In the genomic region with DNA sequence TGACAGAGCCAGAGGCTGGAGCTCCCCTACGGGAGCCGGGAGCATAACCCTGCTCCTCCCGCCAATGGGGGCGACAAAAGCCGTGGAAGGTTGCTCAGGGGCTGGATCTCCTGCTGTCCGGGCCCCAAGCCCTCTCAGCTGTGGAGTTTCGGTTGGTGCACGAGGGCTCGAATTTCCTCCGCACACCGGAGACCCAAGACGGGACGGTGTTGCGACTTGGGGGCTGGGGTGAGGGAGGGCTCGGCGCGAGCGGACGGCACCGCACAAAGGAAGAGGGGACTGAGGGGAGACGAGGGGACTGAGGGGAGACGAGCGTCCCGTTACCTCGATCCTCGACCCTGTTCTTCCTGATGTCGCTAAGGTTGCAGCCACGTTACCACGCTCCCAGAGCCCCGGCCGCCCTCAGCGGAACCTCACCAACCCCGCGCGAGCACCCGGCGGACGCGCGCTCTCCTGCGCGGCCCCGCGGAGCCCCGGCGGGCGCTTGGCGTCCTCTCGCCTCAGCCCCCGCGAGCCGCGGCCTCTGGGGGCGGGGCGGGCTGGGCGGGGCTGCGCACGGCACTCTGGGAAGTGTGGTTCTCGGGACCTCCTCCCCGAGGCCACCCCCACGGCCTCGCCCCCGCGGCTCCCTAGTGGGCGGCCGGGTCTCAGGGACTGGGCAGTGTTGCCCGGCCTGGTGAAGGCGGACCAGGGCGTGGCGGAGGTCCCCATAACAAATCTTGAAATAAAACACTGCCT, we compare ENCODE assay signal across 1 cellular context.
TF ChIP-seq lines count a peak whose summit lies in the region.

A gene (minus strand): TSS at position 525 of the 738 bp plus-strand sequence. CDS start 25,079 bp downstream, outside the sequence.

TF ChIP-seq in HepG2, 621 proteins besides CTCF, POLR2A, EP300 and RAD21 (continued from another document and continues in another):
- TF ChIP-seq, protein P1, sequence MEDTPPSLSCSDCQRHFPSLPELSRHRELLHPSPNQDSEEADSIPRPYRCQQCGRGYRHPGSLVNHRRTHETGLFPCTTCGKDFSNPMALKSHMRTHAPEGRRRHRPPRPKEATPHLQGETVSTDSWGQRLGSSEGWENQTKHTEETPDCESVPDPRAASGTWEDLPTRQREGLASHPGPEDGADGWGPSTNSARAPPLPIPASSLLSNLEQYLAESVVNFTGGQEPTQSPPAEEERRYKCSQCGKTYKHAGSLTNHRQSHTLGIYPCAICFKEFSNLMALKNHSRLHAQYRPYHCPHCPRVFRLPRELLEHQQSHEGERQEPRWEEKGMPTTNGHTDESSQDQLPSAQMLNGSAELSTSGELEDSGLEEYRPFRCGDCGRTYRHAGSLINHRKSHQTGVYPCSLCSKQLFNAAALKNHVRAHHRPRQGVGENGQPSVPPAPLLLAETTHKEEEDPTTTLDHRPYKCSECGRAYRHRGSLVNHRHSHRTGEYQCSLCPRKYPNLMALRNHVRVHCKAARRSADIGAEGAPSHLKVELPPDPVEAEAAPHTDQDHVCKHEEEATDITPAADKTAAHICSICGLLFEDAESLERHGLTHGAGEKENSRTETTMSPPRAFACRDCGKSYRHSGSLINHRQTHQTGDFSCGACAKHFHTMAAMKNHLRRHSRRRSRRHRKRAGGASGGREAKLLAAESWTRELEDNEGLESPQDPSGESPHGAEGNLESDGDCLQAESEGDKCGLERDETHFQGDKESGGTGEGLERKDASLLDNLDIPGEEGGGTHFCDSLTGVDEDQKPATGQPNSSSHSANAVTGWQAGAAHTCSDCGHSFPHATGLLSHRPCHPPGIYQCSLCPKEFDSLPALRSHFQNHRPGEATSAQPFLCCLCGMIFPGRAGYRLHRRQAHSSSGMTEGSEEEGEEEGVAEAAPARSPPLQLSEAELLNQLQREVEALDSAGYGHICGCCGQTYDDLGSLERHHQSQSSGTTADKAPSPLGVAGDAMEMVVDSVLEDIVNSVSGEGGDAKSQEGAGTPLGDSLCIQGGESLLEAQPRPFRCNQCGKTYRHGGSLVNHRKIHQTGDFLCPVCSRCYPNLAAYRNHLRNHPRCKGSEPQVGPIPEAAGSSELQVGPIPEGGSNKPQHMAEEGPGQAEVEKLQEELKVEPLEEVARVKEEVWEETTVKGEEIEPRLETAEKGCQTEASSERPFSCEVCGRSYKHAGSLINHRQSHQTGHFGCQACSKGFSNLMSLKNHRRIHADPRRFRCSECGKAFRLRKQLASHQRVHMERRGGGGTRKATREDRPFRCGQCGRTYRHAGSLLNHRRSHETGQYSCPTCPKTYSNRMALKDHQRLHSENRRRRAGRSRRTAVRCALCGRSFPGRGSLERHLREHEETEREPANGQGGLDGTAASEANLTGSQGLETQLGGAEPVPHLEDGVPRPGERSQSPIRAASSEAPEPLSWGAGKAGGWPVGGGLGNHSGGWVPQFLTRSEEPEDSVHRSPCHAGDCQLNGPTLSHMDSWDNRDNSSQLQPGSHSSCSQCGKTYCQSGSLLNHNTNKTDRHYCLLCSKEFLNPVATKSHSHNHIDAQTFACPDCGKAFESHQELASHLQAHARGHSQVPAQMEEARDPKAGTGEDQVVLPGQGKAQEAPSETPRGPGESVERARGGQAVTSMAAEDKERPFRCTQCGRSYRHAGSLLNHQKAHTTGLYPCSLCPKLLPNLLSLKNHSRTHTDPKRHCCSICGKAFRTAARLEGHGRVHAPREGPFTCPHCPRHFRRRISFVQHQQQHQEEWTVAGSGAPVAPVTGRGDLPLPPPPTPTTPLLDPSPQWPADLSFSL (CRISPR knock-in tag; IDR thresholded peaks at IDR 0.05) = no peak
- TF ChIP-seq, protein P2, sequence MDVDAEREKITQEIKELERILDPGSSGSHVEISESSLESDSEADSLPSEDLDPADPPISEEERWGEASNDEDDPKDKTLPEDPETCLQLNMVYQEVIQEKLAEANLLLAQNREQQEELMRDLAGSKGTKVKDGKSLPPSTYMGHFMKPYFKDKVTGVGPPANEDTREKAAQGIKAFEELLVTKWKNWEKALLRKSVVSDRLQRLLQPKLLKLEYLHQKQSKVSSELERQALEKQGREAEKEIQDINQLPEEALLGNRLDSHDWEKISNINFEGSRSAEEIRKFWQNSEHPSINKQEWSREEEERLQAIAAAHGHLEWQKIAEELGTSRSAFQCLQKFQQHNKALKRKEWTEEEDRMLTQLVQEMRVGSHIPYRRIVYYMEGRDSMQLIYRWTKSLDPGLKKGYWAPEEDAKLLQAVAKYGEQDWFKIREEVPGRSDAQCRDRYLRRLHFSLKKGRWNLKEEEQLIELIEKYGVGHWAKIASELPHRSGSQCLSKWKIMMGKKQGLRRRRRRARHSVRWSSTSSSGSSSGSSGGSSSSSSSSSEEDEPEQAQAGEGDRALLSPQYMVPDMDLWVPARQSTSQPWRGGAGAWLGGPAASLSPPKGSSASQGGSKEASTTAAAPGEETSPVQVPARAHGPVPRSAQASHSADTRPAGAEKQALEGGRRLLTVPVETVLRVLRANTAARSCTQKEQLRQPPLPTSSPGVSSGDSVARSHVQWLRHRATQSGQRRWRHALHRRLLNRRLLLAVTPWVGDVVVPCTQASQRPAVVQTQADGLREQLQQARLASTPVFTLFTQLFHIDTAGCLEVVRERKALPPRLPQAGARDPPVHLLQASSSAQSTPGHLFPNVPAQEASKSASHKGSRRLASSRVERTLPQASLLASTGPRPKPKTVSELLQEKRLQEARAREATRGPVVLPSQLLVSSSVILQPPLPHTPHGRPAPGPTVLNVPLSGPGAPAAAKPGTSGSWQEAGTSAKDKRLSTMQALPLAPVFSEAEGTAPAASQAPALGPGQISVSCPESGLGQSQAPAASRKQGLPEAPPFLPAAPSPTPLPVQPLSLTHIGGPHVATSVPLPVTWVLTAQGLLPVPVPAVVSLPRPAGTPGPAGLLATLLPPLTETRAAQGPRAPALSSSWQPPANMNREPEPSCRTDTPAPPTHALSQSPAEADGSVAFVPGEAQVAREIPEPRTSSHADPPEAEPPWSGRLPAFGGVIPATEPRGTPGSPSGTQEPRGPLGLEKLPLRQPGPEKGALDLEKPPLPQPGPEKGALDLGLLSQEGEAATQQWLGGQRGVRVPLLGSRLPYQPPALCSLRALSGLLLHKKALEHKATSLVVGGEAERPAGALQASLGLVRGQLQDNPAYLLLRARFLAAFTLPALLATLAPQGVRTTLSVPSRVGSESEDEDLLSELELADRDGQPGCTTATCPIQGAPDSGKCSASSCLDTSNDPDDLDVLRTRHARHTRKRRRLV (CRISPR knock-in tag; IDR thresholded peaks at IDR 0.05) = no peak
- TF ChIP-seq ZMYM4 (CRISPR knock-in tag; IDR thresholded peaks at IDR 0.05) (peak; percentile 50; the same call in 1 of the 2 replicates), ZNF274 (CRISPR knock-in tag; IDR thresholded peaks at IDR 0.05) (peak; percentile 25; the same call in 1 of the 2 replicates), SP1 (IDR thresholded peaks at IDR 0.05) (no peak), SP1 (CRISPR knock-in tag; IDR thresholded peaks at IDR 0.05) (peak; percentile 88), ZNF619 (CRISPR knock-in tag; IDR thresholded peaks at IDR 0.05) (peak; percentile 73; the same call in 1 of the 2 replicates), ZNF577 (CRISPR knock-in tag; IDR thresholded peaks at IDR 0.05; ENCODE audit: borderline replicate concordance, low read depth) (no peak), CCDC6 (CRISPR knock-in tag; IDR thresholded peaks at IDR 0.05) (peak; percentile 90), ZNF225 (CRISPR knock-in tag; IDR thresholded peaks at IDR 0.05) (peak; percentile 75; the same call in 1 of the 2 replicates), POLR2AphosphoS2 (IDR thresholded peaks at IDR 0.05; ENCODE audit: low read depth, low read length) (no peak), JUN (CRISPR knock-in tag; IDR thresholded peaks at IDR 0.05) (no peak), TBP (CRISPR knock-in tag; IDR thresholded peaks at IDR 0.05) (no peak), CBX2 (IDR thresholded peaks at IDR 0.05; ENCODE audit: low read depth, low read length) (no peak), CBX2 (CRISPR knock-in tag; IDR thresholded peaks at IDR 0.05; ENCODE audit: low read depth) (no peak), IRX3 (CRISPR knock-in tag; IDR thresholded peaks at IDR 0.05; ENCODE audit: borderline replicate concordance, low read depth) (0 out of 2 replicates have a peak, but pooled peaks have one; percentile 23), TOE1 (CRISPR knock-in tag; IDR thresholded peaks at IDR 0.05) (no peak), ZSCAN22 (CRISPR knock-in tag; IDR thresholded peaks at IDR 0.05) (no peak), ZSCAN29 (CRISPR knock-in tag; conservative IDR thresholded peaks at IDR 0.05) (no peak), KAT2B (IDR thresholded peaks at IDR 0.05; ENCODE audit: borderline replicate concordance, low read depth, low read length) (no peak)
- TF ChIP-seq, protein P3, sequence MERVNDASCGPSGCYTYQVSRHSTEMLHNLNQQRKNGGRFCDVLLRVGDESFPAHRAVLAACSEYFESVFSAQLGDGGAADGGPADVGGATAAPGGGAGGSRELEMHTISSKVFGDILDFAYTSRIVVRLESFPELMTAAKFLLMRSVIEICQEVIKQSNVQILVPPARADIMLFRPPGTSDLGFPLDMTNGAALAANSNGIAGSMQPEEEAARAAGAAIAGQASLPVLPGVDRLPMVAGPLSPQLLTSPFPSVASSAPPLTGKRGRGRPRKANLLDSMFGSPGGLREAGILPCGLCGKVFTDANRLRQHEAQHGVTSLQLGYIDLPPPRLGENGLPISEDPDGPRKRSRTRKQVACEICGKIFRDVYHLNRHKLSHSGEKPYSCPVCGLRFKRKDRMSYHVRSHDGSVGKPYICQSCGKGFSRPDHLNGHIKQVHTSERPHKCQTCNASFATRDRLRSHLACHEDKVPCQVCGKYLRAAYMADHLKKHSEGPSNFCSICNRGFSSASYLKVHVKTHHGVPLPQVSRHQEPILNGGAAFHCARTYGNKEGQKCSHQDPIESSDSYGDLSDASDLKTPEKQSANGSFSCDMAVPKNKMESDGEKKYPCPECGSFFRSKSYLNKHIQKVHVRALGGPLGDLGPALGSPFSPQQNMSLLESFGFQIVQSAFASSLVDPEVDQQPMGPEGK (CRISPR knock-in tag; IDR thresholded peaks at IDR 0.05) = peak; percentile 78
- TF ChIP-seq, protein P4, sequence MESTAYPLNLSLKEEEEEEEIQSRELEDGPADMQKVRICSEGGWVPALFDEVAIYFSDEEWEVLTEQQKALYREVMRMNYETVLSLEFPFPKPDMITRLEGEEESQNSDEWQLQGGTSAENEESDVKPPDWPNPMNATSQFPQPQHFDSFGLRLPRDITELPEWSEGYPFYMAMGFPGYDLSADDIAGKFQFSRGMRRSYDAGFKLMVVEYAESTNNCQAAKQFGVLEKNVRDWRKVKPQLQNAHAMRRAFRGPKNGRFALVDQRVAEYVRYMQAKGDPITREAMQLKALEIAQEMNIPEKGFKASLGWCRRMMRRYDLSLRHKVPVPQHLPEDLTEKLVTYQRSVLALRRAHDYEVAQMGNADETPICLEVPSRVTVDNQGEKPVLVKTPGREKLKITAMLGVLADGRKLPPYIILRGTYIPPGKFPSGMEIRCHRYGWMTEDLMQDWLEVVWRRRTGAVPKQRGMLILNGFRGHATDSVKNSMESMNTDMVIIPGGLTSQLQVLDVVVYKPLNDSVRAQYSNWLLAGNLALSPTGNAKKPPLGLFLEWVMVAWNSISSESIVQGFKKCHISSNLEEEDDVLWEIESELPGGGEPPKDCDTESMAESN (CRISPR knock-in tag; conservative IDR thresholded peaks at IDR 0.05) = peak; percentile 35; the same call in 1 of the 2 replicates
- TF ChIP-seq, protein P5, sequence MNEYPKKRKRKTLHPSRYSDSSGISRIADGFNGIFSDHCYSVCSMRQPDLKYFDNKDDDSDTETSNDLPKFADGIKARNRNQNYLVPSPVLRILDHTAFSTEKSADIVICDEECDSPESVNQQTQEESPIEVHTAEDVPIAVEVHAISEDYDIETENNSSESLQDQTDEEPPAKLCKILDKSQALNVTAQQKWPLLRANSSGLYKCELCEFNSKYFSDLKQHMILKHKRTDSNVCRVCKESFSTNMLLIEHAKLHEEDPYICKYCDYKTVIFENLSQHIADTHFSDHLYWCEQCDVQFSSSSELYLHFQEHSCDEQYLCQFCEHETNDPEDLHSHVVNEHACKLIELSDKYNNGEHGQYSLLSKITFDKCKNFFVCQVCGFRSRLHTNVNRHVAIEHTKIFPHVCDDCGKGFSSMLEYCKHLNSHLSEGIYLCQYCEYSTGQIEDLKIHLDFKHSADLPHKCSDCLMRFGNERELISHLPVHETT (CRISPR knock-in tag; conservative IDR thresholded peaks at IDR 0.05) = no peak
- TF ChIP-seq, protein P6, sequence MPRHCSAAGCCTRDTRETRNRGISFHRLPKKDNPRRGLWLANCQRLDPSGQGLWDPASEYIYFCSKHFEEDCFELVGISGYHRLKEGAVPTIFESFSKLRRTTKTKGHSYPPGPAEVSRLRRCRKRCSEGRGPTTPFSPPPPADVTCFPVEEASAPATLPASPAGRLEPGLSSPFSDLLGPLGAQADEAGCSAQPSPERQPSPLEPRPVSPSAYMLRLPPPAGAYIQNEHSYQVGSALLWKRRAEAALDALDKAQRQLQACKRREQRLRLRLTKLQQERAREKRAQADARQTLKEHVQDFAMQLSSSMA (CRISPR knock-in tag; IDR thresholded peaks at IDR 0.05) = peak; percentile 16; the same call in 1 of the 2 replicates
- TF ChIP-seq, protein P7, sequence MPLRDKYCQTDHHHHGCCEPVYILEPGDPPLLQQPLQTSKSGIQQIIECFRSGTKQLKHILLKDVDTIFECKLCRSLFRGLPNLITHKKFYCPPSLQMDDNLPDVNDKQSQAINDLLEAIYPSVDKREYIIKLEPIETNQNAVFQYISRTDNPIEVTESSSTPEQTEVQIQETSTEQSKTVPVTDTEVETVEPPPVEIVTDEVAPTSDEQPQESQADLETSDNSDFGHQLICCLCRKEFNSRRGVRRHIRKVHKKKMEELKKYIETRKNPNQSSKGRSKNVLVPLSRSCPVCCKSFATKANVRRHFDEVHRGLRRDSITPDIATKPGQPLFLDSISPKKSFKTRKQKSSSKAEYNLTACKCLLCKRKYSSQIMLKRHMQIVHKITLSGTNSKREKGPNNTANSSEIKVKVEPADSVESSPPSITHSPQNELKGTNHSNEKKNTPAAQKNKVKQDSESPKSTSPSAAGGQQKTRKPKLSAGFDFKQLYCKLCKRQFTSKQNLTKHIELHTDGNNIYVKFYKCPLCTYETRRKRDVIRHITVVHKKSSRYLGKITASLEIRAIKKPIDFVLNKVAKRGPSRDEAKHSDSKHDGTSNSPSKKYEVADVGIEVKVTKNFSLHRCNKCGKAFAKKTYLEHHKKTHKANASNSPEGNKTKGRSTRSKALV (CRISPR knock-in tag; IDR thresholded peaks at IDR 0.05) = no peak
- TF ChIP-seq, protein P8, sequence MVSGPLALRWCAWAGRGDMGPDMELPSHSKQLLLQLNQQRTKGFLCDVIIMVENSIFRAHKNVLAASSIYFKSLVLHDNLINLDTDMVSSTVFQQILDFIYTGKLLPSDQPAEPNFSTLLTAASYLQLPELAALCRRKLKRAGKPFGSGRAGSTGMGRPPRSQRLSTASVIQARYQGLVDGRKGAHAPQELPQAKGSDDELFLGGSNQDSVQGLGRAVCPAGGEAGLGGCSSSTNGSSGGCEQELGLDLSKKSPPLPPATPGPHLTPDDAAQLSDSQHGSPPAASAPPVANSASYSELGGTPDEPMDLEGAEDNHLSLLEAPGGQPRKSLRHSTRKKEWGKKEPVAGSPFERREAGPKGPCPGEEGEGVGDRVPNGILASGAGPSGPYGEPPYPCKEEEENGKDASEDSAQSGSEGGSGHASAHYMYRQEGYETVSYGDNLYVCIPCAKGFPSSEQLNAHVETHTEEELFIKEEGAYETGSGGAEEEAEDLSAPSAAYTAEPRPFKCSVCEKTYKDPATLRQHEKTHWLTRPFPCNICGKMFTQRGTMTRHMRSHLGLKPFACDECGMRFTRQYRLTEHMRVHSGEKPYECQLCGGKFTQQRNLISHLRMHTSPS (CRISPR knock-in tag; IDR thresholded peaks at IDR 0.05; ENCODE audit: low read depth) = no peak
